16 cellular contexts compared by ENCODE assay signal in the genomic region with DNA sequence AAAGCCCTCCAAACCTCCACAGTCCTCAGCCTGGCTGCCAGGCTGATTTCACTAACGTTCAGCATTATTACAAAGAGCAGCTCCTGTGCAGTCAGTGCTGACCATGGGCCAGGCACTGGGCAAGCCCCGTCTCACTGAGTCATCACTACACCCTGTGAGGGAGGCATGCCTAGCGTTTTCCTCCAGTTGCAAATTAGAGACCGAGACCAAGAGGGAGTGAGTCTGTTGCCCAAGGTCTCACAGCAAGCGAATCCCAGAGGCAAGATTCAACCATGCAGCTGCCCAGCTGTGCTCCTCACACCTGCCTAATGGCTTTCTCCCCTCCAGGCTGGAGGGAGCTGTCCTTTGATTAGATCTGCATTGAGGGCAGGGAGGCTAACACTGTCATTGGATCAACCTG.
A peak's percentile ranks its signal among the peaks of the same experiment; 100 is the strongest.
DNase-seq lines count a peak whose midpoint lies in the region; FAIRE-seq and TF ChIP-seq lines count a peak whose summit lies in the region.
"Had no signal": no experiment of that assay in that cellular context is flagged by ENCODE, and none has a peak within 500 bp of the region (broad histone marks: within the 10 kb centered on the region; RNA-seq: fewer than 3 reads in every experiment).

No MANE protein-coding gene starts in this region.

- no peaks in the 10 kb centered on the region for H3K36me3 Mint-ChIP-seq in HFFc6 (ENCODE audit: low read depth)
- H3K36me3 Mint-ChIP-seq in astrocyte (ENCODE audit: low read depth, unreplicated experiment), result no peaks in the 10 kb centered on the region
- H3K36me3 Mint-ChIP-seq: activated naive CD8-positive, alpha-beta T cell had no signal

- H3K27me3 Mint-ChIP-seq in HFFc6 (ENCODE audit: insufficient read depth) (peaks cover 41% of the 10 kb centered on the region), astrocyte (ENCODE audit: low read depth, unreplicated experiment) (peaks cover 39% of the 10 kb centered on the region)

- no peak overlapping the region for H3K27ac ChIP-seq in astrocyte (ENCODE audit: low read depth, low read length)
- H3K27ac ChIP-seq: BLaER1, parathyroid adenoma, Peyer's patch had no signal

- H3K9me3 Mint-ChIP-seq in HFFc6 (0 out of 2 replicates have a peak, but pooled peaks cover 4% of the 10 kb centered on the region), astrocyte (ENCODE audit: unreplicated experiment) (no peaks in the 10 kb centered on the region)

- no peak overlapping the region for H3K4me2 ChIP-seq in astrocyte (ENCODE audit: low read length)
- H3K4me2 ChIP-seq: BLaER1 had no signal

- no peak overlapping the region for H2AFZ ChIP-seq in astrocyte (ENCODE audit: low read depth, low read length)
- H2AFZ ChIP-seq: parathyroid adenoma had no signal

- peak overlapping the region; percentile 12 for H3K4me3 Mint-ChIP-seq in HFFc6
- no peak overlapping the region for H3K4me3 Mint-ChIP-seq in astrocyte (ENCODE audit: unreplicated experiment)
- H3K4me3 Mint-ChIP-seq: activated naive CD8-positive, alpha-beta T cell had no signal

- no peaks in the 10 kb centered on the region for H4K20me1 ChIP-seq in astrocyte (ENCODE audit: insufficient read depth, low read length)
- H4K20me1 ChIP-seq: BLaER1 had no signal

- H3K4me1 Mint-ChIP-seq in HFFc6 (ENCODE audit: low read depth), result peaks cover 9% of the 10 kb centered on the region
- H3K4me1 Mint-ChIP-seq in astrocyte (ENCODE audit: low read depth, unreplicated experiment), result peaks cover 6% of the 10 kb centered on the region

- no peak overlapping the region for H3K9ac ChIP-seq in astrocyte (ENCODE audit: low read length)
- H3K9ac ChIP-seq: BLaER1, parathyroid adenoma had no signal

- peak; percentile 56 for FAIRE-seq in astrocyte (lab: Jason Lieb, UNC)

- H3K4me3 ChIP-seq in AG09309 (ENCODE audit: control insufficient read depth, low read depth, low read length) (no peak overlapping the region), astrocyte (ENCODE audit: insufficient read depth, low read depth, low read length) (no peak overlapping the region)
- H3K4me3 ChIP-seq: BLaER1, lung, Peyer's patch had no signal

- H3K27me3 ChIP-seq in astrocyte (ENCODE audit: insufficient read depth, low read length), result peaks cover 6% of the 10 kb centered on the region
- H3K27me3 ChIP-seq: BLaER1, Peyer's patch had no signal

- H3K36me3 ChIP-seq in astrocyte (ENCODE audit: insufficient read depth, low read length), result no peaks in the 10 kb centered on the region
- H3K36me3 ChIP-seq: BLaER1, Peyer's patch had no signal

- DNase-seq in AG09309 (ENCODE audit: low read depth) (peak; percentile 46), HFFc6 (peak; percentile 81), astrocyte (ENCODE audit: low read depth) (peak; percentile 23), iPS DF 19.7 (ENCODE audit: low read depth, low spot score) (peak; percentile 30), NCI-H2227 (lab: John Stamatoyannopoulos, UW; ENCODE audit: unreplicated experiment) (no peak), MV-4-11 (lab: John Stamatoyannopoulos, UW) (no peak), NK-92 (lab: John Stamatoyannopoulos, UW; ENCODE audit: unreplicated experiment) (no peak)
- no peak for DNase-seq in activated effector memory CD4-positive, alpha-beta T cell treated with Interleukin-2 at 50 U/mL for 16 hours
- DNase-seq: GF-D8, NCI-H2171 treated with DMSO at 0.1 percent for 48 hours, Peyer's patch, T1000 had no signal

- H3K9me3 ChIP-seq in astrocyte (ENCODE audit: insufficient read depth, low read depth, low read length), result no peaks in the 10 kb centered on the region
- H3K9me3 ChIP-seq: Peyer's patch had no signal

- no peaks in the 10 kb centered on the region for H3K4me1 ChIP-seq in astrocyte (ENCODE audit: insufficient read depth, low read length)
- H3K4me1 ChIP-seq: BLaER1, parathyroid adenoma, Peyer's patch had no signal

- no peaks in the 10 kb centered on the region for H3K79me2 ChIP-seq in astrocyte (ENCODE audit: insufficient read depth, low read length)
- H3K79me2 ChIP-seq: parathyroid adenoma had no signal

- H3K27ac Mint-ChIP-seq in HFFc6, result no peak overlapping the region
- no peak overlapping the region for H3K27ac Mint-ChIP-seq in astrocyte (ENCODE audit: unreplicated experiment)
- H3K27ac Mint-ChIP-seq: activated naive CD8-positive, alpha-beta T cell had no signal

- TF ChIP-seq CTCF in AG09309 (IDR thresholded peaks at IDR 0.05; ENCODE audit: control insufficient read depth, insufficient read depth, low read depth, low read length, missing control alignments), result no peak
- TF ChIP-seq CTCF in HFFc6 (IDR thresholded peaks at IDR 0.05), result no peak
- no peak for TF ChIP-seq CTCF in astrocyte (IDR thresholded peaks at IDR 0.05; ENCODE audit: insufficient read depth, low read depth, low read length)

Comparison
In these comparisons a context has a peak if more than half of its experiments do, and no peak if none do; other contexts are left out.
1. DNase-seq: peak in AG09309 (single experiment), HFFc6 (single experiment), astrocyte (single experiment) and iPS DF 19.7 (single experiment); none in NCI-H2227 (single experiment), activated effector memory CD4-positive, alpha-beta T cell treated with Interleukin-2 at 50 U/mL for 16 hours (single experiment), MV-4-11 (single experiment) and NK-92 (single experiment).